12 cellular contexts compared by ENCODE assay signal in genomic region chr10:79623663-79624062, GRCh38. TPM values are rescaled to one million over a fixed set of nuclear protein-coding genes. Genes with fewer than 3 reads are reported as not detected.
"Had no signal": no experiment of that assay in that cellular context is flagged by ENCODE, and none has a peak within 500 bp of the region (broad histone marks: within the 10 kb centered on the region; RNA-seq: fewer than 3 reads in every experiment).

No MANE protein-coding gene starts in this region.

RNA-seq across cellular contexts. Expression of gene SFTPA1, which starts 12.9 kb away (rescaled TPM):
- total RNA-seq: activated B cell treated with CpG ODN at 0.5 μM for 24 hours; activated CD4-positive, alpha-beta memory T cell treated with anti-CD3 and anti-CD28 coated beads for 36 hours; activated CD4-positive, alpha-beta memory T cell treated with anti-CD3 and anti-CD28 coated beads, Interleukin-2, amount 10 ng/mL, durations not matched to agents 7 days and 5 days; activated CD4-positive, alpha-beta T cell treated with anti-CD3 and anti-CD28 coated beads for 36 hours; activated CD4-positive, alpha-beta T cell treated with anti-CD3 and anti-CD28 coated beads, Interleukin-2, amount 10 ng/mL, durations not matched to agents 7 days and 5 days; activated CD8-positive, alpha-beta memory T cell treated with anti-CD3 and anti-CD28 coated beads for 36 hours; activated CD8-positive, alpha-beta memory T cell treated with anti-CD3 and anti-CD28 coated beads, Interleukin-2, amount 10 ng/mL, durations not matched to agents 7 days and 5 days; activated CD8-positive, alpha-beta T cell treated with anti-CD3 and anti-CD28 coated beads for 36 hours; activated CD8-positive, alpha-beta T cell treated with anti-CD3 and anti-CD28 coated beads, Interleukin-2, amount 10 ng/mL, durations not matched to agents 7 days and 5 days; T-helper 1 cell treated with Interleukin-12 subunit alpha and Interleukin-12 subunit beta and Interleukin-4 antibody, amounts not matched to agents 30 ng/mL and 1 ng/mL, for 36 hours; T-helper 17 cell; T-helper 2 cell treated with Interferon-gamma antibody and Interleukin-4, amounts not matched to agents 100 ng/mL and 5 ng/mL, for 36 hours had no signal
